In the genomic region with DNA sequence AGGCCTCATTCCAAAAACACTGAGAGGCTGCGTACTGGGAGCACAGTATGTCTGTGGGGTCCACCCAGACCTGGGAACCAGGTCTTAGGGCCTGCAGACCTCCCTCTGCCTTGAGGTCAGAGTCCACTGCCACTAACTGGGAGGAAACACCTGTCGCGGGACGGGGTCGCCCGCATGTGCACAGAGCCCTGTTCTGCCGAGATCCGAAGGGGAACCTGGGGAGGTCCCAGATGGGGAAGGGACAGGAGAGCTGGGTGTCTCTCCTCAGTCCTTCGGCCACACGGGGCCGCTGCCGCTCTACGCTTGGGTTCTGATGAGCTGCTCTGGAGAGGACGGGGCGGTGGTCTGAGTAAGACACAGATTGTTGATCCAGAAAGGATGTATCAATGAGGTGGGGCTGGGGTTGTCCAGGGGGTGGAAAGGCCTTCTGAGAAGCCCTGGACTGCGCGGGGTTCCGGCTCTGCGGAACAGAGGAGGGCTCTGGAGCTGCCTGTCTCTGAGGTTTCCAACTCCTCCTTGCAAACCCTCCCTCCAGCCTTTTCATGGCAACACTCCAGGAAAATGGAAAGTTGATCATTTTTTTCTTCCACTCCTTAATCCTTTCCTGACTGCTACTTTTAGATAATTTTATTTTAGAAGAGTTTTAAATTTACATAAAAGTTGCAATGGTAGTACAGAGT, we compare ENCODE assay signal across 8 cellular contexts. TPM values are rescaled to one million over a fixed set of nuclear protein-coding genes. Genes with fewer than 3 reads are reported as not detected.
A peak's percentile ranks its signal among the peaks of the same experiment; 100 is the strongest.
DNase-seq lines count a peak whose midpoint lies in the region; ATAC-seq and TF ChIP-seq lines count a peak whose summit lies in the region.
"Not testable (repeated sequence)": the region's sequence is repeated elsewhere in the genome, so short reads cannot be mapped to it uniquely, and the experiment has no call there.

No MANE protein-coding gene starts in this region.

- TF ChIP-seq CTCF in foreskin keratinocyte (conservative IDR thresholded peaks at IDR 0.05): peak; percentile 86

- not testable (repeated sequence) for H3K4me3 Mint-ChIP-seq in T-helper 17 cell; natural killer cell treated with Interleukin-12 subunit alpha and Interleukin-12 subunit beta and Interleukin-15 and Interleukin-18, amount 100 ng/mL, for 72 hours
- H3K4me3 Mint-ChIP-seq in activated naive CD4-positive, alpha-beta T cell treated with anti-CD3 and anti-CD28 coated beads, Interleukin-2, amount 10 ng/mL, durations not matched to agents 7 days and 5 days: peak overlapping the region; percentile 8

- DNase-seq in DMS153 (lab: John Stamatoyannopoulos, UW): peak; percentile 4
- DNase-seq in NCI-H2081 (lab: John Stamatoyannopoulos, UW): peak; percentile 59 to 63
- peak; percentile 68 to 78 (median 71) for DNase-seq in T-helper 17 cell
- DNase-seq in activated naive CD4-positive, alpha-beta T cell treated with anti-CD3 and anti-CD28 coated beads, Interleukin-2, amount 10 ng/mL, durations not matched to agents 7 days and 5 days: peak; percentile 92
- peak in 1 of 2 donors; percentile 33 for DNase-seq in foreskin keratinocyte
- peak; percentile 83 for DNase-seq in natural killer cell treated with Interleukin-12 subunit alpha and Interleukin-12 subunit beta and Interleukin-15 and Interleukin-18, amount 100 ng/mL, for 72 hours (ENCODE audit: low spot score)
- peak; percentile 63 for DNase-seq in stimulated activated CD8-positive, alpha-beta memory T cell treated with anti-CD3 and anti-CD28 coated beads, Interleukin-7, amount 100 ng/mL, for 24 hours (ENCODE audit: low read depth)

- H3K27me3 Mint-ChIP-seq in T-helper 17 cell: peaks cover 52% of the 10 kb centered on the region
- peaks cover 72% of the 10 kb centered on the region for H3K27me3 Mint-ChIP-seq in activated naive CD4-positive, alpha-beta T cell treated with anti-CD3 and anti-CD28 coated beads, Interleukin-2, amount 10 ng/mL, durations not matched to agents 7 days and 5 days
- peaks cover 44 to 54% of the 10 kb centered on the region in 2 donors for H3K27me3 Mint-ChIP-seq in natural killer cell treated with Interleukin-12 subunit alpha and Interleukin-12 subunit beta and Interleukin-15 and Interleukin-18, amount 100 ng/mL, for 72 hours

- H3K9me3 Mint-ChIP-seq in activated naive CD4-positive, alpha-beta T cell treated with anti-CD3 and anti-CD28 coated beads, Interleukin-2, amount 10 ng/mL, durations not matched to agents 7 days and 5 days; natural killer cell treated with Interleukin-12 subunit alpha and Interleukin-12 subunit beta and Interleukin-15 and Interleukin-18, amount 100 ng/mL, for 72 hours: not testable (repeated sequence)

- CTCF ChIA-PET in activated naive CD4-positive, alpha-beta T cell treated with anti-CD3 and anti-CD28 coated beads, Interleukin-2, amount 10 ng/mL, durations not matched to agents 7 days and 5 days (lab: Charles Lee): interaction anchor here (0.5 to 9.7 kb wide), 23 partner anchors 9 to 605 kb away, joined by 3 to 251 read pairs (median 5); a partner anchor contains a TSS

- H3K36me3 Mint-ChIP-seq in T-helper 17 cell (ENCODE audit: low read depth); activated naive CD4-positive, alpha-beta T cell treated with anti-CD3 and anti-CD28 coated beads, Interleukin-2, amount 10 ng/mL, durations not matched to agents 7 days and 5 days; natural killer cell treated with Interleukin-12 subunit alpha and Interleukin-12 subunit beta and Interleukin-15 and Interleukin-18, amount 100 ng/mL, for 72 hours: not testable (repeated sequence)

- peaks cover 62% of the 10 kb centered on the region for H3K27me3 ChIP-seq in foreskin keratinocyte

- not testable (repeated sequence) for H3K27ac ChIP-seq in foreskin keratinocyte

- not testable (repeated sequence) for H3K27ac Mint-ChIP-seq in T-helper 17 cell; activated naive CD4-positive, alpha-beta T cell treated with anti-CD3 and anti-CD28 coated beads, Interleukin-2, amount 10 ng/mL, durations not matched to agents 7 days and 5 days; natural killer cell treated with Interleukin-12 subunit alpha and Interleukin-12 subunit beta and Interleukin-15 and Interleukin-18, amount 100 ng/mL, for 72 hours

- ATAC-seq in HG02759 (IDR thresholded peaks at IDR 0.05; ENCODE audit: unreplicated experiment): peak; percentile 60
- peak; percentile 74 for ATAC-seq in T-helper 17 cell
- ATAC-seq in foreskin keratinocyte: peak; percentile 84
- ATAC-seq in natural killer cell treated with Interleukin-12 subunit alpha and Interleukin-12 subunit beta and Interleukin-15 and Interleukin-18, amount 100 ng/mL, for 72 hours: peak; percentile 89 to 91

- H3K4me1 ChIP-seq in foreskin keratinocyte: not testable (repeated sequence)

- not testable (repeated sequence) for H3K9me3 ChIP-seq in T-helper 17 cell (ENCODE audit: control insufficient read depth, low read length, poor library complexity, severe bottlenecking)

- H3K4me1 Mint-ChIP-seq in T-helper 17 cell: peaks cover 13% of the 10 kb centered on the region
- peaks cover 40% of the 10 kb centered on the region for H3K4me1 Mint-ChIP-seq in activated naive CD4-positive, alpha-beta T cell treated with anti-CD3 and anti-CD28 coated beads, Interleukin-2, amount 10 ng/mL, durations not matched to agents 7 days and 5 days
- H3K4me1 Mint-ChIP-seq in natural killer cell treated with Interleukin-12 subunit alpha and Interleukin-12 subunit beta and Interleukin-15 and Interleukin-18, amount 100 ng/mL, for 72 hours (ENCODE audit: low read depth in 2 of 2): peaks cover 12 to 20% of the 10 kb centered on the region in 2 donors

RNA-seq across cellular contexts. Expression of a gene that starts 7.2 kb away (rescaled TPM):
- total RNA-seq in T-helper 17 cell (1,000 to 10,000 TPM; 1,324 to 1,494 TPM), foreskin keratinocyte (123 and 142 TPM in 2 replicates)
- 131 and 143 TPM in 2 replicates for polyA plus RNA-seq in foreskin keratinocyte
- total RNA-seq in natural killer cell treated with Interleukin-12 subunit alpha and Interleukin-12 subunit beta and Interleukin-15 and Interleukin-18, amount 100 ng/mL, for 72 hours: 100 to 1,000 TPM; 355 to 567 TPM
